ENCODE assay signal across 24 cellular contexts in the genomic region with DNA sequence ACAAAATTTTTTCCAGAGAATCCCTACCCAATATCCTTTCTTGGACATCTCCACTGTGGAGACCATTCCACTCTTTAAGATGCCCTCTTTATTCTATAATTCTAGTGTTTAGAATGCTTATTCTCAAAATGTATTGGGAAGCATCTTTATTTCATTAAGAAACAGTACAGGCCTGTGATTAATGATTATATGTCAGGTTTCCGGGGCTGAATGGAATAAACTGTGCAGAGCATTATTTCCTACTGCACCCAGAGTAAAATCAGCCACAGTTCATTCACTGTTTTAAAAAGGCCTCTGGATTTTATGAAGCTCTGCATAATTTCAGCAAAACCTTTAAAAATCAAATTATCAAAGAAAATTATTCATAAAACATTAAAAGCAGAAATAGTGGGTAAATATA.
"Had no signal": no experiment of that assay in that cellular context is flagged by ENCODE, and none has a peak within 500 bp of the region (broad histone marks: within the 10 kb centered on the region; RNA-seq: fewer than 3 reads in every experiment).

No MANE protein-coding gene starts in this region.

- H3K9me3 Mint-ChIP-seq: dendritic cell treated with granulocyte-macrophage colony-stimulating factor and Interleukin-4, amounts not matched to agents 40 ng/mL and 50 ng/mL, for 4 days; effector memory CD8-positive, alpha-beta T cell; endodermal cell; mesothelial cell of epicardium had no signal

- H3K27ac Mint-ChIP-seq: dendritic cell treated with granulocyte-macrophage colony-stimulating factor and Interleukin-4, amounts not matched to agents 40 ng/mL and 50 ng/mL, for 4 days; effector memory CD8-positive, alpha-beta T cell; endodermal cell had no signal

- DNase-seq: colonic mucosa; cortex of kidney; effector CD8-positive, alpha-beta T cell; effector memory CD8-positive, alpha-beta T cell; endodermal cell; erythroblast; esophagus squamous epithelium; foreskin fibroblast; foreskin melanocyte; gastrocnemius medialis; glutamatergic neuron; head of caudate nucleus; heart right ventricle; hippocampal formation; left cardiac atrium; left lung; left ventricle myocardium superior; lower lobe of right lung; mesenchymal stem cell; mucosa of descending colon had no signal

- ATAC-seq: effector memory CD8-positive, alpha-beta T cell; esophagus mucosa; gastrocnemius medialis; heart right ventricle; left cardiac atrium; left lung; left ventricle myocardium superior; lower lobe of right lung; mucosa of descending colon had no signal

- H3K27ac ChIP-seq: colonic mucosa, epithelial cell of prostate, esophagus squamous epithelium, left lung, lower lobe of right lung had no signal

- H3K36me3 ChIP-seq: colonic mucosa, gastrocnemius medialis, left lung, lower lobe of right lung had no signal

- H3K4me3 Mint-ChIP-seq: dendritic cell treated with granulocyte-macrophage colony-stimulating factor and Interleukin-4, amounts not matched to agents 40 ng/mL and 50 ng/mL, for 4 days; effector memory CD8-positive, alpha-beta T cell; endodermal cell; mesothelial cell of epicardium had no signal

- H3K9me3 ChIP-seq: colonic mucosa, esophagus squamous epithelium, gastrocnemius medialis, heart right ventricle, left lung, lower lobe of right lung, mucosa of descending colon had no signal

- H3K27me3 Mint-ChIP-seq: dendritic cell treated with granulocyte-macrophage colony-stimulating factor and Interleukin-4, amounts not matched to agents 40 ng/mL and 50 ng/mL, for 4 days; effector memory CD8-positive, alpha-beta T cell had no signal

- H3K4me3 ChIP-seq: colonic mucosa, esophagus squamous epithelium, gastrocnemius medialis, heart right ventricle, left lung, lower lobe of right lung, mucosa of descending colon had no signal
